In genomic region chr13:41075034-41075433, GRCh38 we compare ENCODE assay signal across 9 cellular contexts.
DNase-seq lines count a peak whose midpoint lies in the region; ATAC-seq, FAIRE-seq and TF ChIP-seq lines count a peak whose summit lies in the region.
"Had no signal": no experiment of that assay in that cellular context is flagged by ENCODE, and none has a peak within 500 bp of the region (broad histone marks: within the 10 kb centered on the region; RNA-seq: fewer than 3 reads in every experiment).

No MANE protein-coding gene starts in this region.

- DNase-seq in D721Med (ENCODE audit: insufficient read length, low spot score): no peak
- peak; percentile 44 for DNase-seq in KBM-7
- DNase-seq in activated gamma-delta T cell treated with anti-CD3 and anti-CD28 coated beads, Interleukin-2, amount 50 U/mL, for 16 hours (ENCODE audit: low read depth): peak; percentile 2
- peak; percentile 31 for DNase-seq in hepatic stellate cell (ENCODE audit: low spot score)
- DNase-seq in stimulated activated naive CD4-positive, alpha-beta T cell treated with Interleukin-2 at 50 U/mL for 16 hours (lab: John Stamatoyannopoulos, UW): peak; percentile 2

- FAIRE-seq in D721Med (lab: Jason Lieb, UNC): no peak

- ATAC-seq in HG03354 (IDR thresholded peaks at IDR 0.05; ENCODE audit: poor library complexity, severe bottlenecking, unreplicated experiment) (no peak), GM21619 (IDR thresholded peaks at IDR 0.05; ENCODE audit: unreplicated experiment) (no peak), GM19463 (IDR thresholded peaks at IDR 0.05; ENCODE audit: unreplicated experiment) (no peak)
- ATAC-seq: left colon had no signal

- peak; percentile 62 for TF ChIP-seq CTCF in D721Med (IDR thresholded peaks at IDR 0.05; ENCODE audit: insufficient read depth, missing control alignments)

- in situ Hi-C loops in KBM-7 (cut with MboI; ENCODE audit: low pct_unique_long_range_greater_than_20kb, low sequenced_read_pairs): no loop called here
